In genomic region chrX:130109429-130110378, GRCh38 we compare ENCODE assay signal across 8 cellular contexts. TPM values are rescaled to one million over a fixed set of nuclear protein-coding genes. Genes with fewer than 3 reads are reported as not detected.
DNase-seq lines count a peak whose midpoint lies in the region; ATAC-seq and TF ChIP-seq lines count a peak whose summit lies in the region.

No MANE protein-coding gene starts in this region.

- ATAC-seq in SK-N-SH treated with all-trans-retinoic acid at 6 μM for 48 hours = no peak; the same call in 2 of the 3 replicates

- H3K9me3 ChIP-seq in SK-N-SH (no peaks in the 10 kb centered on the region), ascending aorta (no peaks in the 10 kb centered on the region), thymus (ENCODE audit: control insufficient read depth) (no peaks in the 10 kb centered on the region)

- peak overlapping the region in 1 of 2 experiments; percentile 69; a peak in 2 of 4 replicates for H3K27ac ChIP-seq in SK-N-SH (ENCODE audit: low read depth in 2 of 2, low read length in 1 of 2)
- H3K27ac ChIP-seq in ascending aorta = peak overlapping the region; percentile 96
- peak overlapping the region; percentile 70 for H3K27ac ChIP-seq in thymus (ENCODE audit: low read depth)

- H3K4me1 ChIP-seq in SK-N-SH (ENCODE audit: control insufficient read depth in 1 of 2, insufficient read depth in 2 of 2, low read depth in 1 of 2, low read length in 1 of 2) (peaks cover 0 to 13% of the 10 kb centered on the region in 2 experiments; a peak in 1 of 4 replicates), ascending aorta (peaks cover 4% of the 10 kb centered on the region in 2 donors), thymus (ENCODE audit: control insufficient read depth, insufficient read depth, low read length) (peaks cover 4% of the 10 kb centered on the region)

- TF ChIP-seq RAD21 in SK-N-SH (IDR thresholded peaks at IDR 0.05; ENCODE audit: low read length) = no peak
- no peak for TF ChIP-seq RAD21 in Ishikawa (IDR thresholded peaks at IDR 0.05; ENCODE audit: low read depth)

- H4K20me1 ChIP-seq in SK-N-SH (ENCODE audit: insufficient read depth) = peaks cover 7% of the 10 kb centered on the region; the same call in 1 of the 2 replicates

- peak overlapping the region; percentile 70 for H3K4me2 ChIP-seq in SK-N-SH

- intact Hi-C loops in ascending aorta (cut with DNase I) = loop anchor here (1.0 to 5.0 kb wide), 4 partner anchors 11 to 507 kb away; no protein-coding TSS in a partner anchor

- peaks cover 53% of the 10 kb centered on the region; the same call in 1 of the 2 replicates for H3K79me2 ChIP-seq in SK-N-SH (ENCODE audit: insufficient read depth)

- H3K9ac ChIP-seq in SK-N-SH = peak overlapping the region; percentile 88

- H2AFZ ChIP-seq in SK-N-SH (ENCODE audit: low read depth) = no peak overlapping the region

- CTCF ChIA-PET in SK-N-SH (lab: Yijun Ruan, JAX) = interaction anchor here (0.8 to 1.3 kb wide), 4 partner anchors 11 to 30 kb away, joined by 3 to 4 read pairs (median 4); no protein-coding TSS in a partner anchor

- POLR2A ChIA-PET in SK-N-SH (lab: Yijun Ruan, JAX) = no interaction called here

- H3K36me3 ChIP-seq in SK-N-SH (replicated peaks in 1 of 2; ENCODE audit: control insufficient read depth in 1 of 2, insufficient read depth in 2 of 2, low read length in 1 of 2) = no peaks in the 10 kb centered on the region
- no peaks in the 10 kb centered on the region for H3K36me3 ChIP-seq in ascending aorta
- H3K36me3 ChIP-seq in thymus (ENCODE audit: control insufficient read depth, insufficient read depth) = no peaks in the 10 kb centered on the region

- peaks cover 30% of the 10 kb centered on the region; the same call in 1 of the 2 replicates for H3K27me3 ChIP-seq in SK-N-SH (ENCODE audit: insufficient read depth)
- no peaks in the 10 kb centered on the region for H3K27me3 ChIP-seq in ascending aorta
- no peaks in the 10 kb centered on the region for H3K27me3 ChIP-seq in thymus (ENCODE audit: control insufficient read depth, insufficient read depth)

- no peaks in the 10 kb centered on the region for H3K9me2 ChIP-seq in SK-N-SH

- DNase-seq in SK-N-SH (peak; percentile 61), ascending aorta (ENCODE audit: low spot score in 2 of 2) (no peak), left kidney (ENCODE audit: low read depth, low spot score) (peak; percentile 59), DMS153 (lab: John Stamatoyannopoulos, UW) (no peak), inferior parietal cortex (ENCODE audit: extremely low spot score) (no peak)

- TF ChIP-seq EP300 in SK-N-SH (IDR thresholded peaks at IDR 0.05; ENCODE audit: borderline replicate concordance in 1 of 2, low read depth in 1 of 2, low read length in 1 of 2) = no peak
- TF ChIP-seq EP300 in Ishikawa (IDR thresholded peaks at IDR 0.05; ENCODE audit: borderline replicate concordance) = no peak

- H3K4me3 ChIP-seq in SK-N-SH (ENCODE audit: low read depth in 2 of 2, low read length in 1 of 2) (peak overlapping the region; percentile 57 to 62), ascending aorta (peak overlapping the region; percentile 63 to 94), thymus (ENCODE audit: low read length) (peak overlapping the region; percentile 67)

- TF ChIP-seq CTCF in SK-N-SH (IDR thresholded peaks at IDR 0.05) (no peak), ascending aorta (IDR thresholded peaks at IDR 0.05) (no peak)

- H3F3A ChIP-seq in SK-N-SH (replicated peaks; ENCODE audit: insufficient read depth) = no peaks in the 10 kb centered on the region

- 65% methylated on average over 35 of the region's 81 CpGs for WGBS in SK-N-SH (ENCODE audit: low lambda C conversion rate)
- WGBS in thymus = 2% methylated on average over 79 of the region's 81 CpGs

TF ChIP-seq in SK-N-SH, 30 proteins besides CTCF, POLR2A, EP300 and RAD21:
- TF ChIP-seq POLR2AphosphoS5 (IDR thresholded peaks at IDR 0.05; ENCODE audit: low read depth, low read length) (no peak), USF2 (IDR thresholded peaks at IDR 0.05; ENCODE audit: borderline replicate concordance, low read depth, low read length) (no peak), TCF12 (IDR thresholded peaks at IDR 0.05) (no peak), NFIC (IDR thresholded peaks at IDR 0.05; ENCODE audit: borderline replicate concordance) (no peak), GATA2 (CRISPR knock-in tag; IDR thresholded peaks at IDR 0.05) (no peak), RCOR1 (IDR thresholded peaks at IDR 0.05; ENCODE audit: low read length) (no peak), FOSL2 (IDR thresholded peaks at IDR 0.05; ENCODE audit: borderline replicate concordance, low read depth) (no peak), SIN3A (IDR thresholded peaks at IDR 0.05; ENCODE audit: borderline replicate concordance, low read depth, low read length) (no peak)
TF ChIP-seq in SK-N-SH: peak in this region for 0.

TF ChIP-seq in SK-N-SH treated with all-trans-retinoic acid at 6 μM for 48 hours, 23 proteins besides CTCF, POLR2A, EP300 and RAD21:
- TF ChIP-seq ESRRG (CRISPR knock-in tag; IDR thresholded peaks at IDR 0.05) (no peak), PATZ1 (CRISPR knock-in tag; IDR thresholded peaks at IDR 0.05; ENCODE audit: borderline replicate concordance) (no peak), ZNF565 (CRISPR knock-in tag; conservative IDR thresholded peaks at IDR 0.05; ENCODE audit: low read depth) (no peak), SNAI2 (CRISPR knock-in tag; IDR thresholded peaks at IDR 0.05) (no peak)
TF ChIP-seq in SK-N-SH treated with all-trans-retinoic acid at 6 μM for 48 hours: peak in this region for 0.

TF ChIP-seq in Ishikawa, 13 proteins besides CTCF, POLR2A, EP300 and RAD21:
- TF ChIP-seq ZBTB7A (IDR thresholded peaks at IDR 0.05; ENCODE audit: low read depth) (0 out of 2 replicates have a peak, but pooled peaks have one; percentile 21), TAF1 (IDR thresholded peaks at IDR 0.05; ENCODE audit: low read depth) (no peak)

RNA-seq across cellular contexts. Expression of gene ELF4, which starts 0.6 kb away (rescaled TPM):
- 7.7 and 9.6 TPM in 2 replicates for polyA plus RNA-seq in SK-N-SH (2012; rRNA removed)
- 7.3 and 8.9 TPM in 2 replicates for polyA plus RNA-seq in SK-N-SH (2012; cell fraction: cytosol; rRNA removed)
- polyA plus RNA-seq in SK-N-SH (2012; cell fraction: nucleus; rRNA removed) = 8.2 and 9.4 TPM in 2 replicates
- 25.7 TPM for total RNA-seq in ascending aorta
- 7.2 TPM for polyA plus RNA-seq in thymus

RNA-seq across cellular contexts. Expression of gene AIFM1, which starts 55.9 kb away (rescaled TPM):
- 49.8 and 61.4 TPM in 2 replicates for polyA plus RNA-seq in SK-N-SH (2012; rRNA removed)
- 53.5 and 61.9 TPM in 2 replicates for polyA plus RNA-seq in SK-N-SH (2012; cell fraction: cytosol; rRNA removed)
- polyA plus RNA-seq in SK-N-SH (2012; cell fraction: nucleus; rRNA removed) = 31.3 and 34.0 TPM in 2 replicates
- 0.75 TPM for total RNA-seq in ascending aorta
- polyA plus RNA-seq in thymus = 29.3 TPM

Comparison
In these comparisons a context has a peak if more than half of its experiments do, and no peak if none do; other contexts are left out.
1. DNase-seq: peak in SK-N-SH (single experiment) and left kidney (single experiment); none in ascending aorta (0 of 2), DMS153 (single experiment) and inferior parietal cortex (single experiment).
2. Peak in every context shown above with its lines, with median percentiles within 50 percentile points of each other: H3K4me3 ChIP-seq.